11 cellular contexts compared by ENCODE assay signal in genomic region chr11:125224391-125225015, GRCh38. TPM values are rescaled to one million over a fixed set of nuclear protein-coding genes. Genes with fewer than 3 reads are reported as not detected.
DNase-seq lines count a peak whose midpoint lies in the region; ATAC-seq and TF ChIP-seq lines count a peak whose summit lies in the region.
"Had no signal": no experiment of that assay in that cellular context is flagged by ENCODE, and none has a peak within 500 bp of the region (broad histone marks: within the 10 kb centered on the region; RNA-seq: fewer than 3 reads in every experiment).

No MANE protein-coding gene starts in this region.

- H3K27ac ChIP-seq in A673 (ENCODE audit: low read depth, low read length, poor library complexity, severe bottlenecking) (no peak overlapping the region), right lobe of liver (no peak overlapping the region)
- H3K27ac ChIP-seq: epithelial cell of prostate had no signal

- ATAC-seq in right lobe of liver: peak in 2 of 4 donors; percentile 19 to 36
- no peak for ATAC-seq in activated CD4-positive, CD25-positive, alpha-beta regulatory T cell treated with anti-CD3 and anti-CD28 coated beads, Interleukin-2, amount 50 U/mL, for 24 hours
- ATAC-seq: CD8-positive, alpha-beta T cell had no signal

- no TSS peak for BruUV-seq in A673 (replicated peaks; lab: Mats Ljungman, UMichigan)

- no peaks in the 10 kb centered on the region for H3K36me3 ChIP-seq in A673 (ENCODE audit: insufficient read depth, low read length, poor library complexity, severe bottlenecking)
- H3K36me3 ChIP-seq in right lobe of liver: no peaks in the 10 kb centered on the region

- POLR2A ChIA-PET in A673 (lab: Charles Lee; ENCODE audit: low non-redundant PET): no interaction called here

- TF ChIP-seq POLR2A in right lobe of liver (IDR thresholded peaks at IDR 0.05): no peak

- H3K4me3 ChIP-seq in A673 (ENCODE audit: low read depth, low read length, poor library complexity, severe bottlenecking) (no peak overlapping the region), right lobe of liver (no peak overlapping the region)

- intact Hi-C loops in A673 (cut with micrococcal nuclease; ENCODE audit: unreplicated experiment): no loop called here
- intact Hi-C loops in right lobe of liver (cut with DNase I): no loop called here

- H3K9me3 ChIP-seq in A673 (ENCODE audit: low read depth, low read length, poor library complexity, severe bottlenecking): no peaks in the 10 kb centered on the region
- H3K9me3 ChIP-seq in right lobe of liver: no peaks in the 10 kb centered on the region

- TF ChIP-seq CTCF in A673 (conservative IDR thresholded peaks at IDR 0.05; ENCODE audit: low read depth, low read length): peak; percentile 61
- peak in 3 of 4 donors; percentile 15 to 26 (median 17) for TF ChIP-seq CTCF in right lobe of liver (IDR thresholded peaks at IDR 0.05)

- WGBS in right lobe of liver (ENCODE audit: insufficient coverage, low coverage, low lambda C conversion rate, missing lambda C conversion rate): 40% methylated on average over 4 of the region's 15 CpGs

- H3K4me1 ChIP-seq in A673 (ENCODE audit: insufficient read depth, low read length, poor library complexity, severe bottlenecking) (peaks cover 14% of the 10 kb centered on the region), right lobe of liver (no peaks in the 10 kb centered on the region)

- CTCF ChIA-PET in A673 (lab: Charles Lee): interaction anchor here (0.5 to 1.0 kb wide), 2 partner anchors 76 to 388 kb away, joined by 3 to 6 read pairs; no protein-coding TSS in a partner anchor

- H3K27me3 ChIP-seq in A673 (replicated peaks; ENCODE audit: insufficient read depth, low read depth, low read length, poor library complexity): peaks cover 8% of the 10 kb centered on the region
- no peaks in the 10 kb centered on the region for H3K27me3 ChIP-seq in right lobe of liver

- DNase-seq in A673 (ENCODE audit: low spot score) (peak; percentile 53), HuH-7 (ENCODE audit: low spot score) (peak; percentile 15), dermis blood vessel endothelial cell (peak; percentile 50), right lobe of liver (peak in 1 of 3 donors; percentile 21), anterior cingulate cortex (lab: John Stamatoyannopoulos, UW) (no peak)
- DNase-seq in stimulated activated naive CD4-positive, alpha-beta T cell (lab: John Stamatoyannopoulos, UW): no peak
- no peak for DNase-seq in activated effector memory CD4-positive, alpha-beta T cell treated with Interleukin-2 at 50 U/mL for 16 hours
- DNase-seq: CD8-positive, alpha-beta T cell; Karpas-422 had no signal

RNA-seq across cellular contexts. Expression of gene PKNOX2, which starts 60.0 kb away (rescaled TPM):
- total RNA-seq in A673 (2021) (1.1 and 1.4 TPM in 2 replicates), dermis blood vessel endothelial cell (not detected in 2 replicates), right lobe of liver (under 1 TPM; 0.09 to 0.31 (median 0.14) TPM)
- total RNA-seq: CD8-positive, alpha-beta T cell had no signal

Comparison
In these comparisons a context has a peak if more than half of its experiments do, and no peak if none do; other contexts are left out.
1. DNase-seq: peak in A673 (single experiment), HuH-7 (single experiment) and dermis blood vessel endothelial cell (single experiment); none in anterior cingulate cortex (0 of 58), stimulated activated naive CD4-positive, alpha-beta T cell (0 of 6) and activated effector memory CD4-positive, alpha-beta T cell treated with Interleukin-2 at 50 U/mL for 16 hours (single experiment).